Comparison of ENCODE assay signal across 11 cellular contexts in genomic region chr12:119693006-119693405, GRCh38. TPM values are rescaled to one million over a fixed set of nuclear protein-coding genes. Genes with fewer than 3 reads are reported as not detected.
A peak's percentile ranks its signal among the peaks of the same experiment; 100 is the strongest.
DNase-seq lines count a peak whose midpoint lies in the region; ATAC-seq, FAIRE-seq and TF ChIP-seq lines count a peak whose summit lies in the region.
"Had no signal": no experiment of that assay in that cellular context is flagged by ENCODE, and none has a peak within 500 bp of the region (broad histone marks: within the 10 kb centered on the region; RNA-seq: fewer than 3 reads in every experiment).

No MANE protein-coding gene starts in this region.

- intact Hi-C loops in dorsolateral prefrontal cortex (cut with DNase I) = no loop called here

- H3K9me3 Mint-ChIP-seq in activated T-cell treated with anti-CD3 and anti-CD28 coated beads, Interleukin-2, amount 50 U/mL, for 72 hours = no peaks in the 10 kb centered on the region

- CTCF ChIA-PET in BJ (lab: Yijun Ruan, JAX) = interaction anchor here (1.0 kb wide), 1 partner anchor 218 kb away, joined by 3 read pairs; no protein-coding TSS in a partner anchor

- POLR2A ChIA-PET in BJ (lab: Charles Lee) = interaction anchor here (0.7 kb wide), 1 partner anchor 1087 kb away, joined by 4 read pairs; no protein-coding TSS in a partner anchor

- no peak for FAIRE-seq in GM12891 (lab: Jason Lieb, UNC)
- FAIRE-seq: G401.6 had no signal

- H3K36me3 Mint-ChIP-seq in activated T-cell treated with anti-CD3 and anti-CD28 coated beads, Interleukin-2, amount 50 U/mL, for 72 hours (ENCODE audit: insufficient read depth in 2 of 2) = peaks cover 1 to 2% of the 10 kb centered on the region in 2 donors

- no peak for ATAC-seq in activated T-cell treated with anti-CD3 and anti-CD28 coated beads, Interleukin-2, amount 50 U/mL, for 72 hours (replicated peaks in 1 of 2)
- no peak for ATAC-seq in GM21381 (IDR thresholded peaks at IDR 0.05; ENCODE audit: unreplicated experiment)

- H3K4me3 Mint-ChIP-seq in activated T-cell treated with anti-CD3 and anti-CD28 coated beads, Interleukin-2, amount 50 U/mL, for 72 hours = no peak overlapping the region
- H3K4me3 Mint-ChIP-seq: H9 had no signal

- no peaks in the 10 kb centered on the region for H3K36me3 ChIP-seq in BJ (ENCODE audit: control insufficient read depth, insufficient read depth, low read length)

- H3K27ac ChIP-seq in dorsolateral prefrontal cortex = peak overlapping the region in 55 of 59 donors; percentile 3 to 87 (median 66)

- DNase-seq in BJ (ENCODE audit: low read depth) = peak; percentile 94
- peak; percentile 94 for DNase-seq in NCI-H2029 treated with DMSO at 0.1 percent for 48 hours (lab: John Stamatoyannopoulos, UW)
- no peak for DNase-seq in dorsolateral prefrontal cortex
- DNase-seq in mucosa of gallbladder (ENCODE audit: low spot score) = peak; percentile 80
- no peak for DNase-seq in GM12891 (ENCODE audit: insufficient read length, low spot score)
- no peak for DNase-seq in epidermal melanocyte (ENCODE audit: insufficient read length, low spot score)
- DNase-seq in activated T-cell treated with anti-CD3 and anti-CD28 coated beads, Interleukin-2, amount 50 U/mL, for 72 hours = no peak
- DNase-seq: H9, NCI-H2107 had no signal

- TF ChIP-seq CTCF in BJ (IDR thresholded peaks at IDR 0.05; ENCODE audit: insufficient read depth, low read depth, low read length) = no peak
- TF ChIP-seq CTCF in dorsolateral prefrontal cortex (IDR thresholded peaks at IDR 0.05 in 54 of 56, conservative IDR thresholded peaks at IDR 0.05 in 2 of 56; ENCODE audit: low read depth in 1 of 56, partially characterized antibody in 56 of 56) = no peak

- H3K4me3 ChIP-seq in BJ (ENCODE audit: low read depth, low read length) (no peak overlapping the region), dorsolateral prefrontal cortex (no peak overlapping the region)

- no peaks in the 10 kb centered on the region for H3K4me1 Mint-ChIP-seq in activated T-cell treated with anti-CD3 and anti-CD28 coated beads, Interleukin-2, amount 50 U/mL, for 72 hours (ENCODE audit: low read depth)
- H3K4me1 Mint-ChIP-seq: H9 had no signal

- H3K27me3 ChIP-seq in BJ (ENCODE audit: control insufficient read depth, insufficient read depth, low read length) = no peaks in the 10 kb centered on the region
- no peaks in the 10 kb centered on the region for H3K27me3 ChIP-seq in dorsolateral prefrontal cortex

- no peak for TF ChIP-seq POLR2A in GM12891 (IDR thresholded peaks at IDR 0.05; ENCODE audit: low read depth, low read length)

- no peak overlapping the region for H3K27ac Mint-ChIP-seq in activated T-cell treated with anti-CD3 and anti-CD28 coated beads, Interleukin-2, amount 50 U/mL, for 72 hours

- H3K27me3 Mint-ChIP-seq in activated T-cell treated with anti-CD3 and anti-CD28 coated beads, Interleukin-2, amount 50 U/mL, for 72 hours (ENCODE audit: low read depth) = no peaks in the 10 kb centered on the region

TF ChIP-seq in GM12891, 5 proteins besides CTCF, POLR2A, EP300 and RAD21:
- TF ChIP-seq POLR2AphosphoS5 (IDR thresholded peaks at IDR 0.05; ENCODE audit: low read depth, low read length) (no peak), POU2F2 (IDR thresholded peaks at IDR 0.05; ENCODE audit: low read depth, low read length) (no peak), SPI1 (IDR thresholded peaks at IDR 0.05; ENCODE audit: low read depth, low read length) (no peak), TAF1 (IDR thresholded peaks at IDR 0.05; ENCODE audit: low read depth, low read length) (no peak), PAX5 (IDR thresholded peaks at IDR 0.05; ENCODE audit: insufficient read depth, low read length, severe bottlenecking) (no peak)

RNA-seq across cellular contexts. Expression of gene PRKAB1, which starts 25.1 kb away (rescaled TPM):
- polyA plus RNA-seq in BJ (2011; rRNA removed) = 34.6 and 45.7 TPM in 2 replicates
- polyA minus RNA-seq in BJ (2011; rRNA and poly(A)+ RNA removed) = 16.5 and 21.4 TPM in 2 replicates
- total RNA-seq in dorsolateral prefrontal cortex (10 to 100 TPM; 17.0 to 44.5 (median 30.2) TPM), mucosa of gallbladder (51.8 TPM)
- polyA plus RNA-seq in GM12891 (2012; ENCODE audit: low read depth, missing spikeins) = 27.4 TPM
- total RNA-seq in activated T-cell treated with anti-CD3 and anti-CD28 coated beads, Interleukin-2, amount 50 U/mL, for 72 hours = 10 to 100 TPM; 52.3 to 63.7 TPM

Comparison
In these comparisons a context has a peak if more than half of its experiments do, and no peak if none do; other contexts are left out.
1. DNase-seq: peak in BJ (single experiment), NCI-H2029 treated with DMSO at 0.1 percent for 48 hours (single experiment) and mucosa of gallbladder (single experiment); none in dorsolateral prefrontal cortex (0 of 10), GM12891 (single experiment), epidermal melanocyte (single experiment) and activated T-cell treated with anti-CD3 and anti-CD28 coated beads, Interleukin-2, amount 50 U/mL, for 72 hours (0 of 2).